9 cellular contexts compared by ENCODE assay signal in genomic region chr5:143268388-143268787, GRCh38.
"Had no signal": no experiment of that assay in that cellular context is flagged by ENCODE, and none has a peak within 500 bp of the region (broad histone marks: within the 10 kb centered on the region; RNA-seq: fewer than 3 reads in every experiment).

No MANE protein-coding gene starts in this region.

- H3K9ac ChIP-seq: KMS-11 had no signal

- H3K4me2 ChIP-seq: KMS-11 had no signal

- DNase-seq: IMR-90, KBM-7, KG1 had no signal

- H3K27ac Mint-ChIP-seq: IgD-negative memory B cell had no signal

- H3K4me3 ChIP-seq: K562 had no signal

- ATAC-seq: HepG2, K562 had no signal

- H3K4me1 Mint-ChIP-seq: IgD-negative memory B cell had no signal

- H3K4me3 Mint-ChIP-seq: IgD-negative memory B cell had no signal

- FAIRE-seq: HepG2, HTR-8/SVneo, K562 had no signal

- H3K27me3 Mint-ChIP-seq: IgD-negative memory B cell had no signal

- H3K27ac ChIP-seq: HL-60, KMS-11 had no signal
